In the genomic region with DNA sequence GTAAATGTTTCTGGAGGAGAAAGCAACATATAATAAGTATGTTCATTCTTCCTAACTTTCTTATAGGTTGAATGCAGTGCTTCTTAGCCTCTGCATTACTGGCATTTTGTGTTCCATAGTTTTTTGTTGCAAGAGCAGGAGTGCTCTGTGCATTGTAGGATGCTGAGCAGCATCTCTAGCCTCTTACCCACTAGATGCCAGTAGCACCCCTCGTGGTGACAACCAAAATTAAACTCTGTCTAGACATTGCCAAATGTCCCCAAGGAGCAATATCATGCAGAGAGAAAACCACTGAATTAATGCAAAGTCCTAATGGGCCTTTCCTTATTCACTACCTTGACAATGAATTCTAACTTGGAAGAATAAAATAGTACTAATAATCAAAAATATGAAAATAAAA, we compare ENCODE assay signal across 23 cellular contexts.
DNase-seq lines count a peak whose midpoint lies in the region; ATAC-seq, FAIRE-seq and TF ChIP-seq lines count a peak whose summit lies in the region.
"Had no signal": no experiment of that assay in that cellular context is flagged by ENCODE, and none has a peak within 500 bp of the region (broad histone marks: within the 10 kb centered on the region; RNA-seq: fewer than 3 reads in every experiment).

No MANE protein-coding gene starts in this region.

- H3K4me2 ChIP-seq in Karpas-422 (ENCODE audit: low read depth, low read length, poor library complexity, severe bottlenecking) (no peak overlapping the region), mesendoderm (ENCODE audit: low read length) (no peak overlapping the region)

- H3K79me2 ChIP-seq in Karpas-422 (ENCODE audit: low read length) (no peaks in the 10 kb centered on the region), mesendoderm (ENCODE audit: control insufficient read depth, insufficient read depth, low read length) (no peaks in the 10 kb centered on the region)

- no peak overlapping the region for H3K27ac ChIP-seq in Karpas-422 (ENCODE audit: low read length)
- H3K27ac ChIP-seq in Panc1 (ENCODE audit: low read length) = no peak overlapping the region
- H3K27ac ChIP-seq in mesendoderm (ENCODE audit: low read depth, low read length) = no peak overlapping the region
- H3K27ac ChIP-seq: GM23248, sigmoid colon, SJSA1 had no signal

- no TSS peak for BruUV-seq in Panc1 (replicated peaks; lab: Mats Ljungman, UMichigan)

- H2BK5ac ChIP-seq in mesendoderm (ENCODE audit: low read length) = no peak overlapping the region

- POLR2A ChIA-PET in Panc1 (lab: Charles Lee) = no interaction called here

- no peaks in the 10 kb centered on the region for H3K36me3 ChIP-seq in Karpas-422 (ENCODE audit: insufficient read depth, low read length)
- no peaks in the 10 kb centered on the region for H3K36me3 ChIP-seq in Panc1 (ENCODE audit: control insufficient read depth, insufficient read depth, low read length)
- H3K36me3 ChIP-seq in mesendoderm (ENCODE audit: control insufficient read depth, insufficient read depth, low read length) = no peaks in the 10 kb centered on the region
- H3K36me3 ChIP-seq: sigmoid colon, SJSA1 had no signal

- H4K5ac ChIP-seq in mesendoderm (ENCODE audit: low read length) = no peak overlapping the region

- in situ Hi-C loops in Panc1 (cut with HindIII; ENCODE audit: low pct_unique_long_range_greater_than_20kb, low sequenced_read_pairs) = no loop called here

- H3K79me1 ChIP-seq in mesendoderm (ENCODE audit: low read length) = no peaks in the 10 kb centered on the region

- H3K56ac ChIP-seq in mesendoderm (ENCODE audit: low read length) = no peak overlapping the region

- no peak for ATAC-seq in Panc1
- no peak for ATAC-seq in GM21390 (IDR thresholded peaks at IDR 0.05; ENCODE audit: unreplicated experiment)
- ATAC-seq: CD8-positive, alpha-beta T cell; HepG2; T-helper 17 cell had no signal

- no peak overlapping the region for H2BK15ac ChIP-seq in mesendoderm (replicated peaks; ENCODE audit: low read depth)

- no CpG with 5 or more reads among the region's 1 CpG for whole genome bisulfite sequencing in mesendoderm (ENCODE audit: extremely low coverage, insufficient coverage, low lambda C conversion rate)

- DNase-seq in D721Med (ENCODE audit: insufficient read length, low spot score) (no peak), Karpas-422 (peak; percentile 64), Panc1 (ENCODE audit: low read depth, low spot score) (no peak), mesendoderm (peak; percentile 31), HTR-8/SVneo (ENCODE audit: insufficient read length, low spot score) (no peak), DMS114 treated with DMSO at 0.1 percent for 48 hours (lab: John Stamatoyannopoulos, UW; ENCODE audit: unreplicated experiment) (no peak)
- DNase-seq: activated naive CD8-positive, alpha-beta T cell treated with anti-CD3 and anti-CD28 coated beads for 36 hours; CD8-positive, alpha-beta T cell; DMS79 treated with DMSO at 0.1 percent for 48 hours; erythroblast; foreskin melanocyte; GM23248; hypothalamus; NCI-H1417; NCI-H526 treated with DMSO at 0.1 percent for 48 hours; sigmoid colon; stimulated activated CD8-positive, alpha-beta memory T cell treated with anti-CD3 and anti-CD28 coated beads, Interleukin-4, amount 100 ng/mL, for 48 hours; T-helper 17 cell had no signal

- H2BK120ac ChIP-seq in mesendoderm (ENCODE audit: low read depth, low read length) = no peak overlapping the region

- FAIRE-seq in D721Med (lab: Jason Lieb, UNC) = no peak
- FAIRE-seq in HTR-8/SVneo (lab: Jason Lieb, UNC) = no peak
- FAIRE-seq: HepG2, islet of Langerhans, RCC 7860 had no signal

- no peaks in the 10 kb centered on the region for H3K9me3 ChIP-seq in Karpas-422 (ENCODE audit: low read length)
- H3K9me3 ChIP-seq in Panc1 (ENCODE audit: control insufficient read depth, insufficient read depth, low read depth, low read length) = no peaks in the 10 kb centered on the region
- H3K9me3 ChIP-seq: sigmoid colon, SJSA1 had no signal

- no peak overlapping the region for H3K4me3 ChIP-seq in Karpas-422 (ENCODE audit: low read length)
- no peak overlapping the region for H3K4me3 ChIP-seq in Panc1 (ENCODE audit: low read depth in 2 of 2, low read length in 2 of 2)
- no peak overlapping the region for H3K4me3 ChIP-seq in mesendoderm (ENCODE audit: low read length)
- H3K4me3 ChIP-seq: GM23248, sigmoid colon, SJSA1 had no signal

- H4K20me1 ChIP-seq in Karpas-422 (ENCODE audit: insufficient read depth, low read depth, low read length) = no peaks in the 10 kb centered on the region

- no peak overlapping the region for H3K4ac ChIP-seq in mesendoderm (ENCODE audit: low read depth, low read length)

- TF ChIP-seq CTCF in D721Med (IDR thresholded peaks at IDR 0.05; ENCODE audit: insufficient read depth, missing control alignments) (peak; percentile 5), Panc1 (IDR thresholded peaks at IDR 0.05) (peak; percentile 31)

- H3K27me3 ChIP-seq in Karpas-422 (ENCODE audit: low read length) = no peaks in the 10 kb centered on the region
- H3K27me3 ChIP-seq in Panc1 (ENCODE audit: control insufficient read depth, insufficient read depth, low read length) = no peaks in the 10 kb centered on the region
- H3K27me3 ChIP-seq in mesendoderm (ENCODE audit: insufficient read depth, low read length, poor library complexity) = no peaks in the 10 kb centered on the region
- H3K27me3 ChIP-seq: sigmoid colon, SJSA1 had no signal

- H3K23ac ChIP-seq in mesendoderm (ENCODE audit: low read length) = no peak overlapping the region

- H3K18ac ChIP-seq in mesendoderm (ENCODE audit: low read length) = no peak overlapping the region

- no peak overlapping the region for H2AFZ ChIP-seq in Karpas-422 (ENCODE audit: low read length)
- H2AFZ ChIP-seq: GM23248 had no signal

- H3K9me2 ChIP-seq in Karpas-422 (replicated peaks; ENCODE audit: insufficient read depth, low read length) = no peaks in the 10 kb centered on the region

- CTCF ChIA-PET in Panc1 (lab: Charles Lee) = no interaction called here

- H4K8ac ChIP-seq in mesendoderm (ENCODE audit: low read depth, low read length) = no peak overlapping the region

- H3K4me1 ChIP-seq in Karpas-422 (ENCODE audit: low read length) = no peaks in the 10 kb centered on the region
- no peaks in the 10 kb centered on the region for H3K4me1 ChIP-seq in Panc1 (ENCODE audit: control insufficient read depth, insufficient read depth, low read length)
- H3K4me1 ChIP-seq in mesendoderm (ENCODE audit: control insufficient read depth, low read depth, low read length) = no peaks in the 10 kb centered on the region

- H2AK5ac ChIP-seq in mesendoderm (ENCODE audit: low read length) = no peak overlapping the region

- no peak overlapping the region for H3K9ac ChIP-seq in Karpas-422 (ENCODE audit: low read length)
- H3K9ac ChIP-seq in mesendoderm (ENCODE audit: low read length) = no peak overlapping the region
- H3K9ac ChIP-seq: GM23248 had no signal

- intact Hi-C loops in Panc1 (cut with micrococcal nuclease; ENCODE audit: unreplicated experiment) = no loop called here

Comparison
In these comparisons a context has a peak if more than half of its experiments do, and no peak if none do; other contexts are left out.
1. DNase-seq: peak in Karpas-422 (single experiment) and mesendoderm (single experiment); none in D721Med (single experiment), Panc1 (single experiment), HTR-8/SVneo (single experiment) and DMS114 treated with DMSO at 0.1 percent for 48 hours (single experiment).